ENCODE assay signal across 1 cellular context in the genomic region with DNA sequence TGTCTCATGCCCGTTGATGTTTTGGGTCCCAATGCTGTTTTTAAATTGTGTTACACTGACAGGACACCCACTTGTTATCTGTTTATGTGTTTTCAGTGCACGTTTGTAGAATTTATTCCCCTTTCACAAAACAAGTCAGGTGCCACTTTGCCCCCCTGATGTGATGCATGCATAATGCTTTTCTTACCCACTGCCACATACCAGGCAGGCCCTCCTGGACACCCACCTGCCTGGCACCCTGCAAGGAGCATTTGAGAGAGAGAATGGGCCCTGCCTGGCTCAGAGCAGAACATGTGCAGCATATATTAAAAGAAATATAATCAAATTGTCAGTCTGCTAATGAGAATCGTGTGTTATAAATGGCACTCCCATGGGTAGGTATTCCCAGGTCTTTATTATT.
TF ChIP-seq lines count a peak whose summit lies in the region.

No MANE protein-coding gene starts in this region.

TF ChIP-seq in HEK293, 187 proteins besides CTCF, POLR2A, EP300 and RAD21 (continued from another document):
- TF ChIP-seq, protein P1, sequence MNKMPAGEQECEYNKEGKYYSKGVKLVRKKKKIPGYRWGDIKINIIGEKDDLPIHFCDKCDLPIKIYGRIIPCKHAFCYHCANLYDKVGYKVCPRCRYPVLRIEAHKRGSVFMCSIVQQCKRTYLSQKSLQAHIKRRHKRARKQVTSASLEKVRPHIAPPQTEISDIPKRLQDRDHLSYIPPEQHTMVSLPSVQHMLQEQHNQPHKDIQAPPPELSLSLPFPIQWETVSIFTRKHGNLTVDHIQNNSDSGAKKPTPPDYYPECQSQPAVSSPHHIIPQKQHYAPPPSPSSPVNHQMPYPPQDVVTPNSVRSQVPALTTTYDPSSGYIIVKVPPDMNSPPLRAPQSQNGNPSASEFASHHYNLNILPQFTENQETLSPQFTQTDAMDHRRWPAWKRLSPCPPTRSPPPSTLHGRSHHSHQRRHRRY (tag by site-specific recombination; IDR thresholded peaks at IDR 0.05), result no peak
- TF ChIP-seq ZNF266 (tag by site-specific recombination; IDR thresholded peaks at IDR 0.05; ENCODE audit: low read depth), result no peak
